4 cellular contexts compared by ENCODE assay signal in the genomic region with DNA sequence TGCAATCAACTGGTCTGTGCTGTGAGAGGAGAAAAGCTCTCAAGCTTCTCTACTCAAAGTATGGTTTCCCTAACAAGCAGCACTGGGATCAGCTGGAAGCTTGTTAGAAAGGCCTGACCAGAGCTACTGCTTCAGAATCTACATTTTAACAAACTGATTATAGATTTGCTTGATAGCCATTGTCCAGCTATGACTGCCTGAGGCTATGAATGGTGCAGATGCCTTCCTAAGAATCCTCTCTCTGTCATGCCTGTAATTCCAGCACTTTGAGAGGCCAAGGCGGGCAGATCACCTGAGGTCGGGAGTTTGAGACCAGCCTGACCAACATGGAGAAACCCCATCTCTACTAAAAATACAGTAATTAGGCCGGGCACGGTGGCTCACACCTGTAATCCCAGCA. TPM values are rescaled to one million over a fixed set of nuclear protein-coding genes. Genes with fewer than 3 reads are reported as not detected.
"Had no signal": no experiment of that assay in that cellular context is flagged by ENCODE, and none has a peak within 500 bp of the region (broad histone marks: within the 10 kb centered on the region; RNA-seq: fewer than 3 reads in every experiment).

No MANE protein-coding gene starts in this region.

- DNase-seq: GDM1, GF-D8 had no signal

- ATAC-seq: GM12878 had no signal

- H3K4me3 ChIP-seq: GM12878 had no signal

RNA-seq across cellular contexts. Expression of gene PKD1L3, which starts 28.6 kb away (rescaled TPM):
- total RNA-seq: G401 had no signal
